ENCODE assay signal across 20 cellular contexts in genomic region chr5:175290379-175290778, GRCh38.
"Had no signal": no experiment of that assay in that cellular context is flagged by ENCODE, and none has a peak within 500 bp of the region (broad histone marks: within the 10 kb centered on the region; RNA-seq: fewer than 3 reads in every experiment).

No MANE protein-coding gene starts in this region.

- H3K9me3 ChIP-seq: left lung, mucosa of descending colon had no signal

- H3K27ac ChIP-seq: coronary artery, dorsolateral prefrontal cortex, esophagus muscularis mucosa, foreskin keratinocyte, gastroesophageal sphincter, heart left ventricle, hepatocyte, left lung, lower lobe of right lung had no signal

- H3K9me3 Mint-ChIP-seq: immature natural killer cell had no signal

- H3K27me3 ChIP-seq: dorsolateral prefrontal cortex, esophagus muscularis mucosa, gastroesophageal sphincter, hepatocyte, left lung had no signal

- H3K4me3 Mint-ChIP-seq: immature natural killer cell, mesothelial cell of epicardium, naive B cell had no signal

- DNase-seq: dermis blood vessel endothelial cell; dorsolateral prefrontal cortex; effector CD4-positive, alpha-beta T cell; effector memory CD4-positive, alpha-beta T cell; heart left ventricle; hypothalamus; immature natural killer cell; left cardiac atrium; left lung; left ventricle myocardium superior; lower lobe of right lung; mesenchymal stem cell; mucosa of descending colon; naive B cell had no signal

- H3K4me1 Mint-ChIP-seq: immature natural killer cell, naive B cell had no signal

- ATAC-seq: foreskin keratinocyte, gastroesophageal sphincter, heart left ventricle, left cardiac atrium, left lung, left ventricle myocardium superior, lower lobe of right lung, mucosa of descending colon had no signal

- H3K4me1 ChIP-seq: esophagus muscularis mucosa, gastroesophageal sphincter, heart left ventricle, left lung, lower lobe of right lung had no signal

- H3K36me3 Mint-ChIP-seq: immature natural killer cell, mesothelial cell of epicardium had no signal

- H3K4me2 ChIP-seq: hepatocyte had no signal

- H3K79me2 ChIP-seq: hepatocyte had no signal

- H3K27ac Mint-ChIP-seq: immature natural killer cell, mesothelial cell of epicardium, naive B cell had no signal

- H2AFZ ChIP-seq: hepatocyte had no signal
